ENCODE assay signal across 24 cellular contexts in the genomic region with DNA sequence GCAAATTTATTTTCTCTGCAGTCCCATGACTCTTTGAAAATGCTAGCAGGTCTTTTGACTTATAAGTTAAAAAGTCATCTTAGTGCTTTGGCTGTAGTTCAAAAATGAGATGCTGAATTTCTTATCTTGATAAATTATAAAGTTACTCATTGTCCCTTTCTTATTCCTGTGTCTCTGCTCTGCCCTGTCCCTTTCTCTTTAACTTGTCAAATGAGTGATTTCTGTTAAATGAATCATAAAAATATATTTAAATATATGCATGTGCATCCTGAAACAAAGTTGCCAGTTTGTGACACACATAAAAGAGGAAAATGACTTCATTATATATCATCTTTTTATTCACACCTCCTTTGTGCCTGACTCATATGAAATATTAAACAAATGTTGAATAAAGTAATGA.
"Had no signal": no experiment of that assay in that cellular context is flagged by ENCODE, and none has a peak within 500 bp of the region (broad histone marks: within the 10 kb centered on the region; RNA-seq: fewer than 3 reads in every experiment).

No MANE protein-coding gene starts in this region.

- H3K27ac ChIP-seq: brain microvascular endothelial cell had no signal

- DNase-seq: activated CD4-positive, alpha-beta memory T cell treated with anti-CD3 and anti-CD28 coated beads for 36 hours; activated CD4-positive, alpha-beta T cell treated with anti-CD3 and anti-CD28 coated beads for 36 hours; activated CD4-positive, alpha-beta T cell treated with anti-CD3 and anti-CD28 coated beads, Interleukin-2, amount 10 ng/mL, durations not matched to agents 24 days and 14 days; activated CD4-positive, CD25-positive, alpha-beta regulatory T cell; activated CD4-positive, CD25-positive, alpha-beta regulatory T cell treated with anti-CD3 and anti-CD28 coated beads, Interleukin-2, amount 50 U/mL, for 72 hours; activated CD8-positive, alpha-beta memory T cell treated with anti-CD3 and anti-CD28 coated beads, Interleukin-2, amount 50 U/mL, for 48 hours; activated CD8-positive, alpha-beta T cell treated with anti-CD3 and anti-CD28 coated beads, Interleukin-2, amount 10 ng/mL, durations not matched to agents 7 days and 5 days; activated effector memory CD4-positive, alpha-beta T cell treated with Interleukin-2 at 50 U/mL for 16 hours; activated gamma-delta T cell treated with Interleukin-2 at 50 U/mL for 16 hours; activated naive CD4-positive, alpha-beta T cell treated with anti-CD3 and anti-CD28 coated beads, Interleukin-2, amount 50 U/mL, for 16 hours; activated naive CD4-positive, alpha-beta T cell treated with Interleukin-2 at 50 U/mL for 16 hours; activated T-cell treated with anti-CD3 and anti-CD28 coated beads for 4 hours; activated T-cell treated with anti-CD3 and anti-CD28 coated beads, Interleukin-2, amount 50 U/mL, for 24 hours; activated T-cell treated with anti-CD3 and anti-CD28 coated beads, Interleukin-2, amount 50 U/mL, for 72 hours; amniotic stem cell; anterior cingulate cortex; brain microvascular endothelial cell; cortex of kidney; dermis blood vessel endothelial cell; effector CD8-positive, alpha-beta T cell; foreskin fibroblast; head of caudate nucleus; T-helper 2 cell had no signal

- ATAC-seq: activated CD4-positive, alpha-beta T cell treated with anti-CD3 and anti-CD28 coated beads for 36 hours; activated CD8-positive, alpha-beta T cell treated with anti-CD3 and anti-CD28 coated beads, Interleukin-2, amount 10 ng/mL, durations not matched to agents 7 days and 5 days; activated T-cell treated with anti-CD3 and anti-CD28 coated beads, Interleukin-2, amount 50 U/mL, for 72 hours; esophagus mucosa had no signal

- H3K27me3 ChIP-seq: brain microvascular endothelial cell had no signal

- H3K36me3 ChIP-seq: brain microvascular endothelial cell had no signal
